In genomic region chr18:36203360-36203895, GRCh38 we compare ENCODE assay signal across 21 cellular contexts.
"Had no signal": no experiment of that assay in that cellular context is flagged by ENCODE, and none has a peak within 500 bp of the region (broad histone marks: within the 10 kb centered on the region; RNA-seq: fewer than 3 reads in every experiment).

No MANE protein-coding gene starts in this region.

- DNase-seq: cortex of kidney; dorsolateral prefrontal cortex; effector CD8-positive, alpha-beta T cell; gastrocnemius medialis; heart right ventricle; kidney; left cardiac atrium; left ventricle myocardium superior; mesenchymal stem cell; naive B cell; occipital lobe; stimulated activated CD4-positive, alpha-beta T cell treated with anti-CD3 and anti-CD28 coated beads, Interleukin-15, amount 100 ng/mL, for 24 hours; stimulated activated CD4-positive, alpha-beta T cell treated with anti-CD3 and anti-CD28 coated beads, Interleukin-1b, Interleukin-23, amount 100 ng/mL, for 48 hours; stimulated activated CD4-positive, alpha-beta T cell treated with anti-CD3 and anti-CD28 coated beads, Interleukin-4, amount 100 ng/mL, for 24 hours; tibial artery; upper lobe of right lung had no signal

- H3K4me3 Mint-ChIP-seq: naive B cell; nephron; stimulated activated memory B cell treated with anti-CD40 and anti-IgM and Interleukin-4, amounts not matched to agents 10 μg/mL and 1 μg/mL and 100 μg/mL, for 72 hours; stimulated activated naive CD8-positive, alpha-beta T cell treated with anti-CD3 and anti-CD28 coated beads, Interleukin-15, Interleukin-2, amounts not matched to agents 100 ng/mL and 50 ng/mL, for 24 hours had no signal

- H3K4me1 Mint-ChIP-seq: nephron; stimulated activated memory B cell treated with anti-CD40 and anti-IgM and Interleukin-4, amounts not matched to agents 10 μg/mL and 1 μg/mL and 100 μg/mL, for 72 hours had no signal

- H3K27me3 Mint-ChIP-seq: stimulated activated naive CD8-positive, alpha-beta T cell treated with anti-CD3 and anti-CD28 coated beads, Interleukin-15, Interleukin-2, amounts not matched to agents 100 ng/mL and 50 ng/mL, for 24 hours had no signal

- H3K27ac Mint-ChIP-seq: naive B cell; nephron; stimulated activated memory B cell treated with anti-CD40 and anti-IgM and Interleukin-4, amounts not matched to agents 10 μg/mL and 1 μg/mL and 100 μg/mL, for 72 hours; stimulated activated naive CD8-positive, alpha-beta T cell treated with anti-CD3 and anti-CD28 coated beads, Interleukin-15, Interleukin-2, amounts not matched to agents 100 ng/mL and 50 ng/mL, for 24 hours had no signal

- ATAC-seq: esophagus mucosa; gastrocnemius medialis; heart right ventricle; left cardiac atrium; left ventricle myocardium superior; right lobe of liver; stimulated activated memory B cell treated with anti-CD40 and anti-IgM and Interleukin-4, amounts not matched to agents 10 μg/mL and 1 μg/mL and 100 μg/mL, for 72 hours; upper lobe of right lung had no signal

- H3K36me3 Mint-ChIP-seq: naive B cell; stimulated activated memory B cell treated with anti-CD40 and anti-IgM and Interleukin-4, amounts not matched to agents 10 μg/mL and 1 μg/mL and 100 μg/mL, for 72 hours had no signal
